ENCODE assay signal across 1 cellular context in genomic region chr15:65824941-65825544, GRCh38.
TF ChIP-seq lines count a peak whose summit lies in the region.

No MANE protein-coding gene starts in this region.

TF ChIP-seq in IMR-90, 13 proteins besides CTCF, POLR2A, EP300 and RAD21 (continued from another document):
- TF ChIP-seq BHLHE40 (IDR thresholded peaks at IDR 0.05; ENCODE audit: low read depth, low read length): peak; percentile 66; the same call in 1 of the 2 replicates
TF ChIP-seq in IMR-90: peak in this region for 4.
